10 cellular contexts compared by ENCODE assay signal in the genomic region with DNA sequence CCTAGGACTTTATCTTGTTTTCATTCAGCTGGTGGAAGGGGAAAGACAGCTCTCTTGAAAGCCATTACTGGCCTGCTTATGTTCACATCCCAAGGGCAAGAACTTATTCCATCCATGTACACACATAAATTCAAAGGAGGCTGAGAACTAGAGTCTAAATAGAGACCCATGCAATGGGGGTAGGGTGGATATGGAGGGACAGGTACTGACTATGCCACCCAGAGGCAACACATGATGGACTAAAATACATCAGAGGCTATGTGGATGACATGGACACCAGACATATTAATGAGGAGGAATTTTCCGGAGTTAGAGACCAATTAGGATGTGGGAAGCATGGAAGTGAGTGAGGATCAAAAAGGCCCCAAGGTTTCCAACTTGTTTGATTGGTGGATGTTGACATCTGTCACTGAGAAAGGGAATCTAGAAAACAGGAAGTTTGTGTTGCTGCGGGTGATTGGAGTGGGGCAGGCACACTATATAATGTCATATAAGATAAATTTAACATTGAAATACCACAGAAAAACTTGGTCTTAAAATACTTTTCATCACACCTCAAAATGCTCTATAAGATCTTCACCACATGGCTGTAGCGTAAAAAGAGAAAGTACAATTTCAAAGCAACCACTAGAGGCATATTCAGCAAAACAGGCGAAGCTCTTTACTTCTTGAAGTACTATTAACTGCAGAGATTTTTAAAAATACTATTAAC.
A peak's percentile ranks its signal among the peaks of the same experiment; 100 is the strongest.
DNase-seq lines count a peak whose midpoint lies in the region; TF ChIP-seq lines count a peak whose summit lies in the region.
"Had no signal": no experiment of that assay in that cellular context is flagged by ENCODE, and none has a peak within 500 bp of the region (broad histone marks: within the 10 kb centered on the region; RNA-seq: fewer than 3 reads in every experiment).

No MANE protein-coding gene starts in this region.

- WGBS in hepatocyte (ENCODE audit: low lambda C conversion rate, missing lambda C conversion rate) = 85% methylated on average over 4 of the region's 4 CpGs

- H3K4me3 ChIP-seq in hepatocyte = no peak overlapping the region

- DNase-seq in ELR (ENCODE audit: low read depth) (peak; percentile 4), GM20000 (ENCODE audit: low spot score) (peak; percentile 13), OCI-M1 (lab: John Stamatoyannopoulos, UW) (peak; percentile 18), hepatocyte (ENCODE audit: low spot score) (no peak), COR-L47 (lab: John Stamatoyannopoulos, UW) (no peak), GF-D8 (lab: John Stamatoyannopoulos, UW) (no peak), anterior cingulate cortex (lab: John Stamatoyannopoulos, UW) (no peak), NCI-H774 (lab: John Stamatoyannopoulos, UW) (no peak)
- DNase-seq: KG1, NCI-H69 had no signal

- H3K4me2 ChIP-seq in hepatocyte = no peak overlapping the region

- TF ChIP-seq CTCF in GM20000 (IDR thresholded peaks at IDR 0.05; ENCODE audit: extremely low read depth, missing control alignments) (peak; percentile 21), hepatocyte (IDR thresholded peaks at IDR 0.05; ENCODE audit: poor library complexity) (peak; percentile 26)

- no peaks in the 10 kb centered on the region for H3K9me3 ChIP-seq in hepatocyte (ENCODE audit: low read depth)

- no peaks in the 10 kb centered on the region for H3K4me1 ChIP-seq in hepatocyte (ENCODE audit: insufficient read depth)

- no peaks in the 10 kb centered on the region for H3K9me2 ChIP-seq in hepatocyte (replicated peaks; ENCODE audit: insufficient read depth)

- H2AFZ ChIP-seq in hepatocyte = no peak overlapping the region

- H3K36me3 ChIP-seq in hepatocyte (replicated peaks; ENCODE audit: insufficient read depth, low read depth) = no peaks in the 10 kb centered on the region

- no peaks in the 10 kb centered on the region for H3K27me3 ChIP-seq in hepatocyte

- H3K27ac ChIP-seq in hepatocyte = no peak overlapping the region

- no peaks in the 10 kb centered on the region for H3K79me2 ChIP-seq in hepatocyte

- no peaks in the 10 kb centered on the region for H4K20me1 ChIP-seq in hepatocyte (ENCODE audit: insufficient read depth, poor library complexity, severe bottlenecking)

Comparison
In these comparisons a context has a peak if more than half of its experiments do, and no peak if none do; other contexts are left out.
1. DNase-seq: peak in ELR (single experiment), GM20000 (single experiment) and OCI-M1 (single experiment); none in hepatocyte (single experiment), COR-L47 (single experiment), GF-D8 (single experiment), anterior cingulate cortex (0 of 58) and NCI-H774 (single experiment).